ENCODE assay signal across 12 cellular contexts in the genomic region with DNA sequence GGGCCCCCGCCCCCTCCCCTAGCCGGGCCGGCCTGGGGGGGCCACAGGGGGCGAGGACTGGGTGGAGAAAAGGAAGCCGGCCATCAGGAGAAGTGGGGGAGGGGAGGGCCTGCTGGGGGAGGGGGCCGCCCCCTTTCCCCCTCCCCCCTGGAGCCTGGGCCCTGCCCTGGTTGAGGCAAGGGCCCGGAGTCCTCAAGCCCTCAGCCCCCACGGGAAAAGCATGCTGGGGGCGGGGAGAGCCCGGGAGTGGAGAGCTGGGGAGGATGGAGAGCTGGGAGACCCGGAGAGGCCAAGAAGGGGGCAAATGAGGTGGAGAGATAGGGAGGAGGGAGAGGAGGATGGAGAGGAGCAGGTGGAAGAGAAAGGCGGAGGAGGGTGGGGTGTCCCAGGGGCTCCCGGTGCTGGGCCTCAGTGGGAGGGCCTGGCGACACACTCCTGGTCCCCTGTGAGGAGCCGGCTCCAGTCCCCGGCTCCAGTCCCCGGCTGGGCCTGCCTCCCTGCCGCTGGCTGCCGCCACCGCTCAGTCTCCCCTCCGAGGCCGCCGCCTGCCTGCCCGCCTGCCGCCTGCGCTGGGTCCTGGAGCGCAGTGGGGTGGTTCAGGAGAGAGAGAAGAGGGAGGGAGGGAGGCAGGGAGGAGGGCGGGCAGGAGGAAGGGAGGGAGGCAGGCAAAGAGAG. TPM values are rescaled to one million over a fixed set of nuclear protein-coding genes. Genes with fewer than 3 reads are reported as not detected.
DNase-seq lines count a peak whose midpoint lies in the region; ATAC-seq, FAIRE-seq and TF ChIP-seq lines count a peak whose summit lies in the region.
"Had no signal": no experiment of that assay in that cellular context is flagged by ENCODE, and none has a peak within 500 bp of the region (broad histone marks: within the 10 kb centered on the region; RNA-seq: fewer than 3 reads in every experiment).

A gene with protein sequence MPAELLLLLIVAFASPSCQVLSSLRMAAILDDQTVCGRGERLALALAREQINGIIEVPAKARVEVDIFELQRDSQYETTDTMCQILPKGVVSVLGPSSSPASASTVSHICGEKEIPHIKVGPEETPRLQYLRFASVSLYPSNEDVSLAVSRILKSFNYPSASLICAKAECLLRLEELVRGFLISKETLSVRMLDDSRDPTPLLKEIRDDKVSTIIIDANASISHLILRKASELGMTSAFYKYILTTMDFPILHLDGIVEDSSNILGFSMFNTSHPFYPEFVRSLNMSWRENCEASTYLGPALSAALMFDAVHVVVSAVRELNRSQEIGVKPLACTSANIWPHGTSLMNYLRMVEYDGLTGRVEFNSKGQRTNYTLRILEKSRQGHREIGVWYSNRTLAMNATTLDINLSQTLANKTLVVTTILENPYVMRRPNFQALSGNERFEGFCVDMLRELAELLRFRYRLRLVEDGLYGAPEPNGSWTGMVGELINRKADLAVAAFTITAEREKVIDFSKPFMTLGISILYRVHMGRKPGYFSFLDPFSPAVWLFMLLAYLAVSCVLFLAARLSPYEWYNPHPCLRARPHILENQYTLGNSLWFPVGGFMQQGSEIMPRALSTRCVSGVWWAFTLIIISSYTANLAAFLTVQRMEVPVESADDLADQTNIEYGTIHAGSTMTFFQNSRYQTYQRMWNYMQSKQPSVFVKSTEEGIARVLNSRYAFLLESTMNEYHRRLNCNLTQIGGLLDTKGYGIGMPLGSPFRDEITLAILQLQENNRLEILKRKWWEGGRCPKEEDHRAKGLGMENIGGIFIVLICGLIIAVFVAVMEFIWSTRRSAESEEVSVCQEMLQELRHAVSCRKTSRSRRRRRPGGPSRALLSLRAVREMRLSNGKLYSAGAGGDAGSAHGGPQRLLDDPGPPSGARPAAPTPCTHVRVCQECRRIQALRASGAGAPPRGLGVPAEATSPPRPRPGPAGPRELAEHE (minus strand): TSS at position 588 of the 675 bp plus-strand sequence. CDS start 4,436 bp downstream, outside the sequence.

- H3K27me3 Mint-ChIP-seq in activated CD8-positive, alpha-beta T cell treated with anti-CD3 and anti-CD28 coated beads for 36 hours, result peaks cover 6% of the 10 kb centered on the region

- H3K27me3 ChIP-seq in body of pancreas, result peaks cover 0 to 6% of the 10 kb centered on the region in 2 donors
- H3K27me3 ChIP-seq in suprapubic skin, result peaks cover 53% of the 10 kb centered on the region

- no peak for TF ChIP-seq CTCF in body of pancreas (IDR thresholded peaks at IDR 0.05)
- no peak for TF ChIP-seq CTCF in kidney (IDR thresholded peaks at IDR 0.05; ENCODE audit: borderline replicate concordance, extremely low read depth, insufficient read depth)
- no peak for TF ChIP-seq CTCF in suprapubic skin (IDR thresholded peaks at IDR 0.05)
- no peak for TF ChIP-seq CTCF in activated CD8-positive, alpha-beta T cell treated with anti-CD3 and anti-CD28 coated beads for 36 hours (IDR thresholded peaks at IDR 0.05)

- POLR2A ChIA-PET in activated CD8-positive, alpha-beta T cell treated with anti-CD3 and anti-CD28 coated beads for 36 hours (lab: Charles Lee), result no interaction called here

- intact Hi-C loops in body of pancreas (cut with DNase I) (no loop called here), kidney (cut with DNase I) (no loop called here)
- intact Hi-C loops in activated CD8-positive, alpha-beta T cell treated with anti-CD3 and anti-CD28 coated beads for 36 hours (cut with micrococcal nuclease), result no loop called here

- no peak for FAIRE-seq in kidney (lab: Jason Lieb, UNC)
- FAIRE-seq: A204.1, GM12892 had no signal

- peak within 1 kb of the TSS in 1 of 2 donors; percentile 58 for H3K9ac ChIP-seq in kidney (ENCODE audit: low read length in 2 of 2)

- CTCF ChIA-PET in activated CD8-positive, alpha-beta T cell treated with anti-CD3 and anti-CD28 coated beads for 36 hours (lab: Charles Lee), result no interaction called here

- TF ChIP-seq POLR2A in body of pancreas (IDR thresholded peaks at IDR 0.05) (peak in 2 of 3 donors; percentile 18 to 36), suprapubic skin (IDR thresholded peaks at IDR 0.05) (no peak)

- H3K27ac ChIP-seq in body of pancreas (peak within 1 kb of the TSS in 1 of 4 donors; percentile 25), kidney (ENCODE audit: low read depth in 2 of 2, low read length in 2 of 2) (no peak within 1 kb of the TSS), suprapubic skin (no peak within 1 kb of the TSS)

- H3K9me3 ChIP-seq in body of pancreas, result no peaks in the 10 kb centered on the region
- H3K9me3 ChIP-seq in kidney (ENCODE audit: control insufficient read depth in 1 of 2, low read length in 2 of 2), result no peaks in the 10 kb centered on the region
- H3K9me3 ChIP-seq in suprapubic skin, result no peaks in the 10 kb centered on the region

- TF ChIP-seq EP300 in suprapubic skin (IDR thresholded peaks at IDR 0.05), result no peak

- peak; percentile 45 for ATAC-seq in body of pancreas
- no peak for ATAC-seq in activated CD8-positive, alpha-beta T cell treated with anti-CD3 and anti-CD28 coated beads for 36 hours
- no peak for ATAC-seq in HG03135 (IDR thresholded peaks at IDR 0.05; ENCODE audit: unreplicated experiment)

- H3K27ac Mint-ChIP-seq in activated CD8-positive, alpha-beta T cell treated with anti-CD3 and anti-CD28 coated beads for 36 hours, result no peak within 1 kb of the TSS

- H3K4me1 ChIP-seq in body of pancreas (peaks cover 3% of the 10 kb centered on the region), kidney (ENCODE audit: control insufficient read depth in 1 of 2, insufficient read depth in 1 of 2, low read depth in 1 of 2, low read length in 2 of 2) (peaks cover 2 to 4% of the 10 kb centered on the region in 2 donors), suprapubic skin (peaks cover 4% of the 10 kb centered on the region)

- H3K36me3 ChIP-seq in body of pancreas (replicated peaks in 1 of 2; ENCODE audit: insufficient read depth in 1 of 2, low read depth in 2 of 2) (no peaks in the 10 kb centered on the region), kidney (ENCODE audit: control insufficient read depth in 1 of 2, insufficient read depth in 2 of 2, low read length in 2 of 2) (no peaks in the 10 kb centered on the region), suprapubic skin (no peaks in the 10 kb centered on the region)

- H3K4me1 Mint-ChIP-seq in activated CD8-positive, alpha-beta T cell treated with anti-CD3 and anti-CD28 coated beads for 36 hours (ENCODE audit: low read depth), result peaks cover 3% of the 10 kb centered on the region

- H3K4me3 ChIP-seq in body of pancreas (no peak within 1 kb of the TSS), kidney (ENCODE audit: low read length in 2 of 2) (peak within 1 kb of the TSS in 1 of 2 donors; percentile 44), suprapubic skin (peak within 1 kb of the TSS; percentile 10)

- H3K36me3 Mint-ChIP-seq in activated CD8-positive, alpha-beta T cell treated with anti-CD3 and anti-CD28 coated beads for 36 hours (ENCODE audit: low read depth), result peaks cover 2% of the 10 kb centered on the region

- H3K9me3 Mint-ChIP-seq in activated CD8-positive, alpha-beta T cell treated with anti-CD3 and anti-CD28 coated beads for 36 hours, result no peaks in the 10 kb centered on the region

- H3K4me3 Mint-ChIP-seq in activated CD8-positive, alpha-beta T cell treated with anti-CD3 and anti-CD28 coated beads for 36 hours, result no peak within 1 kb of the TSS

- 11 to 38% methylated on average over 18 to 28 of the region's 28 CpGs for WGBS in body of pancreas, 2 donors
- WGBS in suprapubic skin, result 17% methylated on average over 23 of the region's 28 CpGs

- DNase-seq in NCI-H1092 treated with DMSO at 0.1 percent for 48 hours (lab: John Stamatoyannopoulos, UW) (peak; percentile 28), NCI-H1092 (lab: John Stamatoyannopoulos, UW) (no peak), body of pancreas (peak in 2 of 4 donors; percentile 24 to 29), kidney (peak; percentile 68), suprapubic skin (ENCODE audit: low spot score in 2 of 2) (no peak), cortex of kidney (lab: John Stamatoyannopoulos, UW) (no peak)
- DNase-seq in activated CD8-positive, alpha-beta T cell treated with anti-CD3 and anti-CD28 coated beads for 36 hours, result no peak
- DNase-seq: activated CD4-positive, alpha-beta T cell treated with anti-CD3 and anti-CD28 coated beads for 1 hour; cerebellar nuclear complex had no signal

RNA-seq across cellular contexts. Expression of the gene that starts here (rescaled TPM):
- total RNA-seq in body of pancreas (1 to 10 TPM; 2.1 to 5.9 TPM), kidney (16.2 TPM), suprapubic skin (1 to 10 TPM in 3 of 4 donors, under 1 TPM in 1; 0.68 to 2.3 (median 1.1) TPM)
- polyA plus RNA-seq in kidney (ENCODE audit: insufficient read depth, low read depth, low replicate concordance), result 8.9 TPM
- under 1 TPM; 0.63 to 0.95 TPM for total RNA-seq in activated CD8-positive, alpha-beta T cell treated with anti-CD3 and anti-CD28 coated beads for 36 hours

Comparison
In these comparisons a context has a peak if more than half of its experiments do, and no peak if none do; other contexts are left out.
1. DNase-seq: peak in NCI-H1092 treated with DMSO at 0.1 percent for 48 hours (single experiment) and kidney (single experiment); none in NCI-H1092 (single experiment), suprapubic skin (0 of 2), activated CD8-positive, alpha-beta T cell treated with anti-CD3 and anti-CD28 coated beads for 36 hours (single experiment) and cortex of kidney (single experiment).
2. POLR2A ChIP-seq: peak in body of pancreas (2 of 3); none in suprapubic skin (0 of 2).